11 cellular contexts compared by ENCODE assay signal in the genomic region with DNA sequence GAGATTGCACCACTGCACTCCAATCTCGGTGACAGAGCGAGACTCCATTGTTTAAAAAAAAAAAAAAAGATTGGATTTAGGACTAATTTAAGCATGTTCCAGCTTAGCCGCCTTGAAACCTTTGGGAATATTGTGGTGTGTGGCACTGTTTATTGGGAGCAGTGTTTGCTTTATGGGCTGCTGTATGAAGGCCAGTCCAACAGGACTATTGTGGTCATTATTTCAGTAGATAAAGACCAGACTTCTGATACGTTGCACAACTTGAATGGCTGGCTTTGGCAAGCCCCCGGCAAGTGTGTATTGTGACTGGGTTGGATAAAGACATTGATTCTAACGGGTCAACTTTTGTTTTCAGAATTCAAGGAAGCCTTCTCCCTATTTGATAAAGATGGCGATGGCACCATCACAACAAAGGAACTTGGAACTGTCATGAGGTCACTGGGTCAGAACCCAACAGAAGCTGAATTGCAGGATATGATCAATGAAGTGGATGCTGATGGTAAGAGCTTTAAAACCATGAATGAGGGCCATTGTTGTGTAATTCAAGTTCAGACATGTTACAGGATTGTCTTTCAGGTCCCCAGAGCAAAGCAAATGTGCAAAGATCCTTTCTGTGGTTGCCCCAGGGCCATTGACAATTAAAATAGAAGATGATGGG. TPM values are rescaled to one million over a fixed set of nuclear protein-coding genes. Genes with fewer than 3 reads are reported as not detected.
DNase-seq lines count a peak whose midpoint lies in the region; ATAC-seq and TF ChIP-seq lines count a peak whose summit lies in the region.
"Had no signal": no experiment of that assay in that cellular context is flagged by ENCODE, and none has a peak within 500 bp of the region (broad histone marks: within the 10 kb centered on the region; RNA-seq: fewer than 3 reads in every experiment).

No MANE protein-coding gene starts in this region.

- H3K36me3 Mint-ChIP-seq in activated CD4-positive, alpha-beta T cell treated with anti-CD3 and anti-CD28 coated beads, Interleukin-2, amount 10 ng/mL, durations not matched to agents 7 days and 5 days (ENCODE audit: low read depth), result peaks cover 76% of the 10 kb centered on the region
- H3K36me3 Mint-ChIP-seq in T-cell, result peaks cover 67% of the 10 kb centered on the region

- no peaks in the 10 kb centered on the region for H3K9me3 Mint-ChIP-seq in activated CD4-positive, alpha-beta T cell treated with anti-CD3 and anti-CD28 coated beads, Interleukin-2, amount 10 ng/mL, durations not matched to agents 7 days and 5 days
- no peaks in the 10 kb centered on the region for H3K9me3 Mint-ChIP-seq in T-cell

- no peak overlapping the region for H3K4me3 ChIP-seq in smooth muscle cell

- H3K9ac ChIP-seq in smooth muscle cell (ENCODE audit: low read depth), result no peak overlapping the region

- H3K4me1 Mint-ChIP-seq in activated CD4-positive, alpha-beta T cell treated with anti-CD3 and anti-CD28 coated beads, Interleukin-2, amount 10 ng/mL, durations not matched to agents 7 days and 5 days, result peaks cover 56% of the 10 kb centered on the region
- H3K4me1 Mint-ChIP-seq in T-cell, result peaks cover 75 to 80% (median 76%) of the 10 kb centered on the region in 3 donors

- H3K79me2 ChIP-seq in smooth muscle cell (ENCODE audit: low read depth), result peaks cover 62% of the 10 kb centered on the region

- peak overlapping the region; percentile 81 for H3K27ac Mint-ChIP-seq in activated CD4-positive, alpha-beta T cell treated with anti-CD3 and anti-CD28 coated beads, Interleukin-2, amount 10 ng/mL, durations not matched to agents 7 days and 5 days
- H3K27ac Mint-ChIP-seq in T-cell, result peak overlapping the region; percentile 79 to 95

- CTCF ChIA-PET in activated CD4-positive, alpha-beta T cell treated with anti-CD3 and anti-CD28 coated beads, Interleukin-2, amount 10 ng/mL, durations not matched to agents 7 days and 5 days (lab: Charles Lee), result interaction anchor here (0.5 to 2.4 kb wide), 7 partner anchors 8 to 1237 kb away, joined by 3 to 17 read pairs (median 5); no protein-coding TSS in a partner anchor
- CTCF ChIA-PET in T-cell (lab: Charles Lee), result interaction anchor here (1.0 to 1.9 kb wide), 4 partner anchors 19 to 296 kb away, joined by 4 to 23 read pairs (median 5); no protein-coding TSS in a partner anchor

- H3K36me3 ChIP-seq in smooth muscle cell (ENCODE audit: low read depth), result peaks cover 35% of the 10 kb centered on the region

- H3K27ac ChIP-seq in epithelial cell of prostate, result peak overlapping the region; percentile 85
- peak overlapping the region; percentile 3 for H3K27ac ChIP-seq in smooth muscle cell (ENCODE audit: low read depth)

- no peak overlapping the region for H3K4me2 ChIP-seq in smooth muscle cell

- H3K27me3 Mint-ChIP-seq in activated CD4-positive, alpha-beta T cell treated with anti-CD3 and anti-CD28 coated beads, Interleukin-2, amount 10 ng/mL, durations not matched to agents 7 days and 5 days, result no peaks in the 10 kb centered on the region
- no peaks in the 10 kb centered on the region for H3K27me3 Mint-ChIP-seq in T-cell

- no peaks in the 10 kb centered on the region for H3K27me3 ChIP-seq in smooth muscle cell (ENCODE audit: low read depth)

- no peak for DNase-seq in activated CD4-positive, alpha-beta T cell treated with anti-CD3 and anti-CD28 coated beads, Interleukin-2, amount 10 ng/mL, durations not matched to agents 7 days and 5 days
- DNase-seq in activated CD4-positive, alpha-beta T cell treated with anti-CD3 and anti-CD28 coated beads, Interleukin-2, amount 50 U/mL, for 1 hour, result no peak
- DNase-seq in T-cell (no peak), epithelial cell of prostate (ENCODE audit: low read depth, low spot score) (no peak), smooth muscle cell (lab: John Stamatoyannopoulos, UW; ENCODE audit: unreplicated experiment) (no peak), NCI-H2227 (lab: John Stamatoyannopoulos, UW; ENCODE audit: unreplicated experiment) (no peak)
- no peak for DNase-seq in stimulated activated naive CD4-positive, alpha-beta T cell (lab: John Stamatoyannopoulos, UW)
- DNase-seq: ACHN, EL, NCI-H2171 had no signal

- no peak for TF ChIP-seq CTCF in smooth muscle cell (IDR thresholded peaks at IDR 0.05; ENCODE audit: borderline replicate concordance, insufficient read depth, poor library complexity, severe bottlenecking)

- POLR2A ChIA-PET in activated CD4-positive, alpha-beta T cell treated with anti-CD3 and anti-CD28 coated beads, Interleukin-2, amount 10 ng/mL, durations not matched to agents 7 days and 5 days (lab: Charles Lee), result interaction anchor here (0.7 kb wide), 2 partner anchors 18 to 23 kb away, joined by 3 to 5 read pairs; no protein-coding TSS in a partner anchor
- POLR2A ChIA-PET in T-cell (lab: Charles Lee), result interaction anchor here (0.5 to 2.6 kb wide), 4 partner anchors 18 to 455 kb away, joined by 3 to 25 read pairs (median 4); no protein-coding TSS in a partner anchor

- peaks cover 88% of the 10 kb centered on the region for H4K20me1 ChIP-seq in smooth muscle cell (ENCODE audit: low read depth)

- peaks cover 55% of the 10 kb centered on the region for H3F3A ChIP-seq in smooth muscle cell (ENCODE audit: low read depth)

- ATAC-seq in T-cell (replicated peaks in 1 of 4) (no peak), GM19023 (IDR thresholded peaks at IDR 0.05; ENCODE audit: unreplicated experiment) (no peak)

- WGBS in smooth muscle cell (ENCODE audit: low lambda C conversion rate), result 85% methylated on average over 7 of the region's 7 CpGs

- peaks cover 20% of the 10 kb centered on the region for H3K4me1 ChIP-seq in smooth muscle cell (ENCODE audit: low read depth)

- no peak overlapping the region for H2AFZ ChIP-seq in smooth muscle cell (ENCODE audit: low read depth)

- H3K9me3 ChIP-seq in smooth muscle cell (replicated peaks; ENCODE audit: low read depth), result no peaks in the 10 kb centered on the region

- peak overlapping the region; percentile 83 for H3K4me3 Mint-ChIP-seq in activated CD4-positive, alpha-beta T cell treated with anti-CD3 and anti-CD28 coated beads, Interleukin-2, amount 10 ng/mL, durations not matched to agents 7 days and 5 days
- peak overlapping the region; percentile 41 to 98 (median 95) for H3K4me3 Mint-ChIP-seq in T-cell

RNA-seq across cellular contexts. Expression of a gene that starts 4.2 kb away (rescaled TPM):
- 100 to 1,000 TPM; 859 to 914 TPM for total RNA-seq in activated CD4-positive, alpha-beta T cell treated with anti-CD3 and anti-CD28 coated beads, Interleukin-2, amount 10 ng/mL, durations not matched to agents 7 days and 5 days
- total RNA-seq in T-cell (100 to 1,000 TPM; 642 to 952 (median 674) TPM), smooth muscle cell (289 and 302 TPM in 2 replicates)
- polyA plus RNA-seq in smooth muscle cell, result 545 and 597 TPM in 2 replicates
